In genomic region chr10:48306870-48307531, GRCh38 we compare ENCODE assay signal across 8 cellular contexts. TPM values are rescaled to one million over a fixed set of nuclear protein-coding genes. Genes with fewer than 3 reads are reported as not detected.
DNase-seq lines count a peak whose midpoint lies in the region; ATAC-seq and TF ChIP-seq lines count a peak whose summit lies in the region.

No MANE protein-coding gene starts in this region.

- 1 to 2% (median 1%) methylated on average over 26 to 66 of the region's 66 CpGs for WGBS in heart left ventricle, 4 donors
- WGBS in psoas muscle, 3 donors: 0 to 1% (median 0%) methylated on average over 30 to 66 of the region's 66 CpGs

- no peaks in the 10 kb centered on the region for H3K27me3 ChIP-seq in BE2C
- H3K27me3 ChIP-seq in heart left ventricle: no peaks in the 10 kb centered on the region
- H3K27me3 ChIP-seq in psoas muscle (ENCODE audit: insufficient read depth in 3 of 3, low read length in 2 of 3): no peaks in the 10 kb centered on the region
- H3K27me3 ChIP-seq in vagina: no peaks in the 10 kb centered on the region

- H3K36me3 ChIP-seq in BE2C: no peaks in the 10 kb centered on the region
- H3K36me3 ChIP-seq in heart left ventricle: no peaks in the 10 kb centered on the region
- H3K36me3 ChIP-seq in psoas muscle (ENCODE audit: insufficient read depth in 1 of 2, low read depth in 1 of 2): no peaks in the 10 kb centered on the region
- no peaks in the 10 kb centered on the region for H3K36me3 ChIP-seq in vagina

- H3K9me3 Mint-ChIP-seq in activated naive CD8-positive, alpha-beta T cell (ENCODE audit: low read depth): peaks cover 2% of the 10 kb centered on the region

- peak overlapping the region; percentile 80 for H3K27ac Mint-ChIP-seq in activated naive CD8-positive, alpha-beta T cell

- ATAC-seq in GM18907 (IDR thresholded peaks at IDR 0.05; ENCODE audit: unreplicated experiment) (peak; percentile 50), HG03139 (IDR thresholded peaks at IDR 0.05; ENCODE audit: unreplicated experiment) (peak; percentile 28), heart left ventricle (peak; percentile 36 to 82 (median 62)), psoas muscle (peak; percentile 63 to 74 (median 68))

- H3K4me1 ChIP-seq in BE2C (peaks cover 3% of the 10 kb centered on the region; the same call in 1 of the 2 replicates), heart left ventricle (peaks cover 0 to 38% (median 21%) of the 10 kb centered on the region in 12 donors), psoas muscle (peaks cover 34% of the 10 kb centered on the region), vagina (peaks cover 29% of the 10 kb centered on the region)

- TF ChIP-seq POLR2A in heart left ventricle (IDR thresholded peaks at IDR 0.05): no peak
- TF ChIP-seq POLR2A in vagina (IDR thresholded peaks at IDR 0.05): no peak

- H3K27me3 Mint-ChIP-seq in activated naive CD8-positive, alpha-beta T cell: no peaks in the 10 kb centered on the region

- H3K27ac ChIP-seq in heart left ventricle: peak overlapping the region; percentile 85 to 99 (median 97)
- peak overlapping the region; percentile 97 for H3K27ac ChIP-seq in psoas muscle
- peak overlapping the region; percentile 92 for H3K27ac ChIP-seq in vagina

- no peak for TF ChIP-seq CTCF in BE2C (IDR thresholded peaks at IDR 0.05; ENCODE audit: low read depth, low read length)
- no peak for TF ChIP-seq CTCF in heart left ventricle (IDR thresholded peaks at IDR 0.05)
- TF ChIP-seq CTCF in psoas muscle (IDR thresholded peaks at IDR 0.05): no peak
- TF ChIP-seq CTCF in vagina (IDR thresholded peaks at IDR 0.05): no peak

- peaks cover 40% of the 10 kb centered on the region for H3K4me1 Mint-ChIP-seq in activated naive CD8-positive, alpha-beta T cell (ENCODE audit: low read depth)

- no peaks in the 10 kb centered on the region for H3K9me3 ChIP-seq in BE2C
- no peaks in the 10 kb centered on the region for H3K9me3 ChIP-seq in heart left ventricle
- no peaks in the 10 kb centered on the region for H3K9me3 ChIP-seq in psoas muscle
- no peaks in the 10 kb centered on the region for H3K9me3 ChIP-seq in vagina

- no peaks in the 10 kb centered on the region for H3K36me3 Mint-ChIP-seq in activated naive CD8-positive, alpha-beta T cell

- H3K4me3 ChIP-seq in BE2C (ENCODE audit: low read depth, low read length): peak overlapping the region; percentile 78
- H3K4me3 ChIP-seq in heart left ventricle: peak overlapping the region; percentile 74 to 97 (median 88)
- peak overlapping the region; percentile 95 for H3K4me3 ChIP-seq in psoas muscle
- H3K4me3 ChIP-seq in vagina: peak overlapping the region; percentile 70 to 78

- H3K4me3 Mint-ChIP-seq in activated naive CD8-positive, alpha-beta T cell: peak overlapping the region; percentile 88

- intact Hi-C loops in heart left ventricle (cut with DNase I): loop anchor here in 1 of 10 donors (5.0 kb wide), 3 partner anchors 55 to 350 kb away; no protein-coding TSS in a partner anchor
- intact Hi-C loops in psoas muscle (cut with DNase I): no loop called here
- intact Hi-C loops in vagina (cut with DNase I): no loop called here

- peak; percentile 75 for DNase-seq in BE2C
- DNase-seq in heart left ventricle: peak; percentile 69 to 86 (median 77)
- peak; percentile 75 to 81 for DNase-seq in psoas muscle
- DNase-seq in vagina (ENCODE audit: extremely low spot score in 2 of 2): no peak

TF ChIP-seq in PFSK-1, 5 proteins besides CTCF, POLR2A, EP300 and RAD21:
- TF ChIP-seq FOXP2 (optimal IDR thresholded peaks at IDR 0.05; ENCODE audit: borderline replicate concordance, extremely low read depth, extremely low read length, insufficient read depth): peak; percentile 25
- no peak for TF ChIP-seq POLR2AphosphoS5 (IDR thresholded peaks at IDR 0.05; ENCODE audit: low read depth, low read length)
TF ChIP-seq in PFSK-1: peak in this region for 1.

RNA-seq across cellular contexts. Expression of gene MAPK8, which starts 0.5 kb away (rescaled TPM):
- polyA plus RNA-seq in BE2C (2012; ENCODE audit: insufficient read depth, insufficient read length, low read depth): 50.2 TPM
- polyA plus RNA-seq in PFSK-1 (2012; ENCODE audit: insufficient read length, low read depth): 13.8 TPM
- total RNA-seq in heart left ventricle (10 to 100 TPM; 22.8 to 36.8 (median 31.8) TPM), psoas muscle (10 to 100 TPM; 24.3 to 32.3 (median 27.7) TPM), vagina (54.3 TPM)
- polyA plus RNA-seq in heart left ventricle (10 to 100 TPM in 1 of 2 donors, 1 to 10 TPM in 1; 4.2 to 17.7 TPM), psoas muscle (10 to 100 TPM; 10.8 to 22.7 (median 19.0) TPM)

RNA-seq across cellular contexts. Expression of gene FRMPD2, which starts 32.5 kb away (rescaled TPM):
- not detected for polyA plus RNA-seq in BE2C (2012; ENCODE audit: insufficient read depth, insufficient read length, low read depth)
- polyA plus RNA-seq in PFSK-1 (2012; ENCODE audit: insufficient read length, low read depth): not detected
- total RNA-seq in heart left ventricle (under 1 TPM in 2 of 9 donors, not detected in 7; 0.20 to 0.66 TPM), psoas muscle (not detected), vagina (not detected)
- polyA plus RNA-seq in heart left ventricle (not detected), psoas muscle (under 1 TPM in 1 of 3 donors, not detected in 2; 0.04 TPM)

Comparison
In these comparisons a context has a peak if more than half of its experiments do, and no peak if none do; other contexts are left out.
1. DNase-seq: peak in BE2C (single experiment), heart left ventricle (5 of 5) and psoas muscle (2 of 2); none in vagina (0 of 2).
2. Peak in every context shown above with its lines, with median percentiles within 50 percentile points of each other: H3K4me3 ChIP-seq, ATAC-seq and H3K27ac ChIP-seq.